In the genomic region with DNA sequence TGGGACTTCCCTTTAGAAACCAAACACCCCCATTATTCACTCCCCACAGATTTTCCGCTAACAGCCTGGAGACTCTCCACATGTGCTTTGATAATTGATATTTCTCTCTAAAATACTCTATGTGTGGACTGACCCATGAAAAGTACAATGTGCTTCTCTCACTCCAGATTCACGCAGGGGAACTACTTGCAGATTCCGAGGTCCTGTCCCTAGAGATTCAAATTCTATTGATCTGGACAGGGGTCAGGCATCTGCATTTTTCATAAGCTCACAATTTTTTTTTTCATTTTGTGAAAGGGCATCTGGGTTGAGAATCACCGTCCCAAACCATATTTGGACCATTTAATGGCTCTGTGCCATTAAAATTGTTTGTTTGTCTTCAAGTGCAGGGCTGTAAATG, we compare ENCODE assay signal across 25 cellular contexts.
A peak's percentile ranks its signal among the peaks of the same experiment; 100 is the strongest.
DNase-seq lines count a peak whose midpoint lies in the region; ATAC-seq, FAIRE-seq and TF ChIP-seq lines count a peak whose summit lies in the region.
"Had no signal": no experiment of that assay in that cellular context is flagged by ENCODE, and none has a peak within 500 bp of the region (broad histone marks: within the 10 kb centered on the region; RNA-seq: fewer than 3 reads in every experiment).

No MANE protein-coding gene starts in this region.

- no peak overlapping the region for H2BK120ac ChIP-seq in mesendoderm (ENCODE audit: low read depth, low read length)

- peaks cover 49% of the 10 kb centered on the region for H3K4me1 Mint-ChIP-seq in GM23338
- H3K4me1 Mint-ChIP-seq: CD4-positive, alpha-beta memory T cell; IgD-negative memory B cell had no signal

- H3K27ac Mint-ChIP-seq in GM23338, result peak overlapping the region; percentile 86
- H3K27ac Mint-ChIP-seq: CD4-positive, alpha-beta memory T cell had no signal

- peaks cover 3% of the 10 kb centered on the region for H3K27me3 Mint-ChIP-seq in GM23338 (ENCODE audit: insufficient read depth, low read depth, poor library complexity)
- H3K27me3 Mint-ChIP-seq: CD4-positive, alpha-beta memory T cell had no signal

- POLR2A ChIA-PET in HEK293 (lab: Yijun Ruan, JAX), result no interaction called here
- POLR2A ChIA-PET in K562 (lab: Yijun Ruan, JAX), result no interaction called here

- H3K9me1 ChIP-seq in K562 (ENCODE audit: control insufficient read depth, insufficient read depth, low read length), result no peaks in the 10 kb centered on the region

- no peaks in the 10 kb centered on the region for H3K36me3 Mint-ChIP-seq in GM23338 (ENCODE audit: low read depth)
- H3K36me3 Mint-ChIP-seq: CD4-positive, alpha-beta memory T cell; IgD-negative memory B cell had no signal

- TF ChIP-seq POLR2A in K562 (conservative IDR thresholded peaks at IDR 0.05), result no peak

- H3K4me3 ChIP-seq in GM23338 (peak overlapping the region; percentile 8; the same call in 1 of the 2 replicates), HEK293 (ENCODE audit: low read depth, low read length) (no peak overlapping the region), K562 (no peak overlapping the region), mesendoderm (ENCODE audit: low read length) (no peak overlapping the region), Karpas-422 (ENCODE audit: low read length) (no peak overlapping the region)
- H3K4me3 ChIP-seq: A549, SK-N-MC had no signal

- DNase-seq in GM23338 (ENCODE audit: low spot score), result peak; percentile 10
- DNase-seq in K562 (ENCODE audit: extremely low read depth in 1 of 4, low spot score in 3 of 4), result no peak
- DNase-seq in mesendoderm, result no peak
- DNase-seq in Karpas-422, result no peak
- DNase-seq in DMS 273 (lab: John Stamatoyannopoulos, UW; ENCODE audit: unreplicated experiment), result no peak
- DNase-seq: AML-193; C1 segment of cervical spinal cord; CD4-positive, alpha-beta memory T cell; COR-L47; HCEC 1CT; NCI-H1092 treated with DMSO at 0.1 percent for 48 hours; NCI-H1436; NCI-H187; NCI-H2081 treated with DMSO at 0.1 percent for 48 hours; NCI-H510A; NCI-H774; SIG-M5 had no signal

- H2BK15ac ChIP-seq in mesendoderm (replicated peaks; ENCODE audit: low read depth), result peak overlapping the region; percentile 36

- TF ChIP-seq RAD21 in K562 (CRISPR knock-in tag; conservative IDR thresholded peaks at IDR 0.05 in 1 of 2, IDR thresholded peaks at IDR 0.05 in 1 of 2), result no peak

- H3K4me1 ChIP-seq in GM23338 (ENCODE audit: insufficient read depth), result peaks cover 35% of the 10 kb centered on the region
- no peaks in the 10 kb centered on the region; the same call in 1 of the 2 replicates for H3K4me1 ChIP-seq in HEK293 (ENCODE audit: control insufficient read depth, insufficient read depth, low read length)
- H3K4me1 ChIP-seq in K562 (replicated peaks in 1 of 2; ENCODE audit: control insufficient read depth in 2 of 2, insufficient read depth in 2 of 2, low read length in 2 of 2), result no peaks in the 10 kb centered on the region
- H3K4me1 ChIP-seq in mesendoderm (ENCODE audit: control insufficient read depth, low read depth, low read length), result no peaks in the 10 kb centered on the region
- no peaks in the 10 kb centered on the region for H3K4me1 ChIP-seq in Karpas-422 (ENCODE audit: low read length)
- H3K4me1 ChIP-seq: A549 had no signal

- no peak overlapping the region for H3K23ac ChIP-seq in mesendoderm (ENCODE audit: low read length)

- 0 out of 3 replicates have a peak overlapping the region, but pooled peaks have one; percentile 2 for H3K4me3 Mint-ChIP-seq in GM23338
- H3K4me3 Mint-ChIP-seq: CD4-positive, alpha-beta memory T cell; IgD-negative memory B cell had no signal

- no peak for FAIRE-seq in K562 (lab: Jason Lieb, UNC)
- FAIRE-seq: A549, G401.6, HTR-8/SVneo, RCC 7860 had no signal

- TF ChIP-seq CTCF in GM23338 (conservative IDR thresholded peaks at IDR 0.05; ENCODE audit: low read depth in 2 of 2), result no peak
- no peak for TF ChIP-seq CTCF in HEK293 (tag by site-specific recombination; IDR thresholded peaks at IDR 0.05)
- TF ChIP-seq CTCF in K562 (IDR thresholded peaks at IDR 0.05 in 2 of 3, conservative IDR thresholded peaks at IDR 0.05 in 1 of 3; ENCODE audit: insufficient read depth in 2 of 3, low read depth in 1 of 3, low read length in 3 of 3), result no peak

- H2AFZ ChIP-seq in GM23338 (no peak overlapping the region), K562 (ENCODE audit: low read depth, low read length) (no peak overlapping the region), Karpas-422 (ENCODE audit: low read length) (no peak overlapping the region)

- peak overlapping the region; percentile 28 for H3K4me2 ChIP-seq in GM23338
- no peak overlapping the region for H3K4me2 ChIP-seq in K562 (ENCODE audit: insufficient read depth, low read length)
- no peak overlapping the region for H3K4me2 ChIP-seq in mesendoderm (ENCODE audit: low read length)
- no peak overlapping the region for H3K4me2 ChIP-seq in Karpas-422 (ENCODE audit: low read depth, low read length, poor library complexity, severe bottlenecking)
- H3K4me2 ChIP-seq: A549 had no signal

- 1% methylated on average over 4 of the region's 4 CpGs for WGBS in K562 (ENCODE audit: insufficient coverage, low coverage, missing lambda C conversion rate)
- WGBS in mesendoderm (ENCODE audit: extremely low coverage, insufficient coverage, low lambda C conversion rate), result no CpG with 5 or more reads among the region's 4 CpGs

- no peak overlapping the region for H3K18ac ChIP-seq in mesendoderm (ENCODE audit: low read length)

- in situ Hi-C loops in K562 (cut with MboI), result no loop called here

- no peaks in the 10 kb centered on the region for H3K9me3 Mint-ChIP-seq in GM23338
- H3K9me3 Mint-ChIP-seq: CD4-positive, alpha-beta memory T cell; IgD-negative memory B cell had no signal

- H3K79me1 ChIP-seq in mesendoderm (ENCODE audit: low read length), result no peaks in the 10 kb centered on the region

- H3K27me3 ChIP-seq in GM23338 (ENCODE audit: insufficient read depth) (no peaks in the 10 kb centered on the region), K562 (ENCODE audit: control insufficient read depth in 2 of 2, insufficient read depth in 2 of 2, low read length in 2 of 2) (no peaks in the 10 kb centered on the region), mesendoderm (ENCODE audit: insufficient read depth, low read length, poor library complexity) (no peaks in the 10 kb centered on the region), Karpas-422 (ENCODE audit: low read length) (no peaks in the 10 kb centered on the region)

- H4K8ac ChIP-seq in mesendoderm (ENCODE audit: low read depth, low read length), result no peak overlapping the region

- CTCF ChIA-PET in HEK293 (lab: Yijun Ruan, JAX) (no interaction called here), K562 (lab: Yijun Ruan, JAX; ENCODE audit: low intra/inter-chr PET ratio) (no interaction called here)

- H2BK5ac ChIP-seq in mesendoderm (ENCODE audit: low read length), result no peak overlapping the region

- H3K79me2 ChIP-seq in GM23338 (replicated peaks; ENCODE audit: insufficient read depth), result no peaks in the 10 kb centered on the region
- H3K79me2 ChIP-seq in K562 (ENCODE audit: control insufficient read depth, insufficient read depth, low read length), result no peaks in the 10 kb centered on the region
- H3K79me2 ChIP-seq in mesendoderm (ENCODE audit: control insufficient read depth, insufficient read depth, low read length), result no peaks in the 10 kb centered on the region
- H3K79me2 ChIP-seq in Karpas-422 (ENCODE audit: low read length), result no peaks in the 10 kb centered on the region

- no peak overlapping the region for H2AK5ac ChIP-seq in mesendoderm (ENCODE audit: low read length)

- no peak overlapping the region for H3K4ac ChIP-seq in mesendoderm (ENCODE audit: low read depth, low read length)

- no peak overlapping the region for H4K5ac ChIP-seq in mesendoderm (ENCODE audit: low read length)

- no peak overlapping the region for H3K56ac ChIP-seq in mesendoderm (ENCODE audit: low read length)

- H3K9ac ChIP-seq in K562 (ENCODE audit: insufficient read depth in 1 of 2, low read depth in 2 of 2, low read length in 2 of 2), result no peak overlapping the region
- no peak overlapping the region for H3K9ac ChIP-seq in mesendoderm (ENCODE audit: low read length)
- H3K9ac ChIP-seq in Karpas-422 (ENCODE audit: low read length), result no peak overlapping the region

- intact Hi-C loops in K562 (cut with micrococcal nuclease), result no loop called here

- ATAC-seq in GM23338 (no peak), K562 (no peak), HG03159 (IDR thresholded peaks at IDR 0.05; ENCODE audit: unreplicated experiment) (no peak)
- ATAC-seq: A549 had no signal

- H3K9me2 ChIP-seq in GM23338 (ENCODE audit: insufficient read depth) (no peaks in the 10 kb centered on the region), Karpas-422 (replicated peaks; ENCODE audit: insufficient read depth, low read length) (no peaks in the 10 kb centered on the region)

- BruUV-seq in K562 (replicated peaks; lab: Mats Ljungman, UMichigan), result no TSS peak

- TF ChIP-seq EP300 in K562 (IDR thresholded peaks at IDR 0.05; ENCODE audit: low read length), result no peak

- H3K27ac ChIP-seq in GM23338 (ENCODE audit: low read depth) (peak overlapping the region; percentile 80), HEK293 (ENCODE audit: extremely low read depth, low read depth, low read length) (no peak overlapping the region), K562 (ENCODE audit: extremely low read depth, low read depth, low read length) (no peak overlapping the region), mesendoderm (ENCODE audit: low read depth, low read length) (no peak overlapping the region), Karpas-422 (ENCODE audit: low read length) (no peak overlapping the region)
- H3K27ac ChIP-seq: A549, SK-N-MC had no signal

- no peaks in the 10 kb centered on the region for H3F3A ChIP-seq in GM23338 (replicated peaks; ENCODE audit: low read depth)

- H4K20me1 ChIP-seq in GM23338 (replicated peaks; ENCODE audit: insufficient read depth) (no peaks in the 10 kb centered on the region), K562 (replicated peaks; ENCODE audit: control insufficient read depth, insufficient read depth, low read length) (no peaks in the 10 kb centered on the region), Karpas-422 (ENCODE audit: insufficient read depth, low read depth, low read length) (no peaks in the 10 kb centered on the region)

- no peaks in the 10 kb centered on the region for H3K36me3 ChIP-seq in GM23338 (ENCODE audit: insufficient read depth)
- no peaks in the 10 kb centered on the region for H3K36me3 ChIP-seq in HEK293 (ENCODE audit: control insufficient read depth in 2 of 2, insufficient read depth in 1 of 2, low read length in 2 of 2)
- no peaks in the 10 kb centered on the region for H3K36me3 ChIP-seq in K562 (ENCODE audit: control insufficient read depth, insufficient read depth, low read length)
- no peaks in the 10 kb centered on the region for H3K36me3 ChIP-seq in mesendoderm (ENCODE audit: control insufficient read depth, insufficient read depth, low read length)
- H3K36me3 ChIP-seq in Karpas-422 (ENCODE audit: insufficient read depth, low read length), result no peaks in the 10 kb centered on the region

- H3K9me3 ChIP-seq in HEK293 (ENCODE audit: control insufficient read depth, insufficient read depth, low read depth, low read length) (no peaks in the 10 kb centered on the region), K562 (replicated peaks; ENCODE audit: control insufficient read depth, insufficient read depth, low read depth, low read length) (no peaks in the 10 kb centered on the region), Karpas-422 (ENCODE audit: low read length) (no peaks in the 10 kb centered on the region)
- H3K9me3 ChIP-seq: A549 had no signal

TF ChIP-seq in K562, 482 proteins besides CTCF, POLR2A, EP300 and RAD21 (continues in another document):
- TF ChIP-seq MCM2 (IDR thresholded peaks at IDR 0.05; ENCODE audit: low read depth), result no peak
